Comparison of ENCODE assay signal across 1 cellular context in the genomic region with DNA sequence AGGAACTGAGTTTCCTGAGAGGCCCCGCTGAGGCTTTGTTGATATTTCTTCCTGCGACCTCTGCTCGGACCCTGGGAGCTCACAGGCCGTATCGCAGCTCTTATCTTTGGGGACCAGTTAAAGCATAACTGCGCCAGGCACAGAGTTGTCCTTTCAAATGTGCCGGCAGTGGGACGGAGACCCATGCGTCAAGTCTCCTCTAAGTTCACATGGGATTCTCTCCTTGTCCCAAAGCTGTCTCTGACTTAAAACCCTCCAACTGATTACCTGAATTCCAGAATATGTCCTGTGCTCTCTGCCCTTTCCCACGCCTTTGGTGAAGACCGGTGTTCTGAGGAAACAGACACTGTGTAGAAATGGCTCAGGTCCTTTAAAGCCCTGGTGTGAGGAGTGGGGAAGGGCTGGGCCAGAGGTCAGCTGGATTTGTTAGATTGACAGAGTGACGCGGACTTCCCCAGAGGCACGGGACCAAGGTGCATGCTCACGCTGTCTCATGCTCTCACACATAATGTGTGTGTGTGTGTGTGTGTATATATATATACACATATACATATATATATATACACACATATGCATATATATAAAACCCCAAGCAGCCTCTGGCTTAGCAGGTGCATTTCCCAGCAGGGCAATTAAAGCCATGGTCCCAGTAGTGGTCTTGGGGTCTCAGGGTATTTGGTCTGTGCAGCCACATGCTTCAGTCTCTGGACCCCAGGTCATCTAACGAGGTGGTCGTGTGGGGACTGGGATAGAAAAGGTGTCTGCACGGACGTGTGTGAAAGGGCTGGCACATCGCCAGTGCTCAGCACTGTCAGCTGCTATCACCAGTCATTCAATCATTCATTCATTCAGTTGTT.
TF ChIP-seq lines count a peak whose summit lies in the region.

No MANE protein-coding gene starts in this region.

TF ChIP-seq in WTC11, 78 proteins besides CTCF, POLR2A, EP300 and RAD21 (continued from another document):
- TF ChIP-seq, protein P1, sequence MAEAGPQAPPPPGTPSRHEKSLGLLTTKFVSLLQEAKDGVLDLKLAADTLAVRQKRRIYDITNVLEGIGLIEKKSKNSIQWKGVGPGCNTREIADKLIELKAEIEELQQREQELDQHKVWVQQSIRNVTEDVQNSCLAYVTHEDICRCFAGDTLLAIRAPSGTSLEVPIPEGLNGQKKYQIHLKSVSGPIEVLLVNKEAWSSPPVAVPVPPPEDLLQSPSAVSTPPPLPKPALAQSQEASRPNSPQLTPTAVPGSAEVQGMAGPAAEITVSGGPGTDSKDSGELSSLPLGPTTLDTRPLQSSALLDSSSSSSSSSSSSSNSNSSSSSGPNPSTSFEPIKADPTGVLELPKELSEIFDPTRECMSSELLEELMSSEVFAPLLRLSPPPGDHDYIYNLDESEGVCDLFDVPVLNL (CRISPR knock-in tag; IDR thresholded peaks at IDR 0.05; ENCODE audit: borderline replicate concordance, low read depth), result no peak
- no peak for TF ChIP-seq CREB1 (CRISPR knock-in tag; IDR thresholded peaks at IDR 0.05)
- no peak for TF ChIP-seq MLX (CRISPR knock-in tag; IDR thresholded peaks at IDR 0.05)
